ENCODE assay signal across 14 cellular contexts in genomic region chr16:4970010-4970409, GRCh38. TPM values are rescaled to one million over a fixed set of nuclear protein-coding genes. Genes with fewer than 3 reads are reported as not detected.
"Had no signal": no experiment of that assay in that cellular context is flagged by ENCODE, and none has a peak within 500 bp of the region (broad histone marks: within the 10 kb centered on the region; RNA-seq: fewer than 3 reads in every experiment).

No MANE protein-coding gene starts in this region.

- H3K36me3 ChIP-seq: esophagus squamous epithelium, left ventricle myocardium inferior had no signal

- H3K9me3 ChIP-seq: esophagus squamous epithelium, left ventricle myocardium inferior, testis had no signal

- H3K27me3 ChIP-seq: esophagus squamous epithelium, testis had no signal

- H3K9me3 Mint-ChIP-seq: activated naive CD8-positive, alpha-beta T cell treated with anti-CD3 and anti-CD28 coated beads for 36 hours had no signal

- DNase-seq: activated CD4-positive, alpha-beta T cell treated with anti-CD3 and anti-CD28 coated beads for 1 hour; activated CD4-positive, alpha-beta T cell treated with anti-CD3 and anti-CD28 coated beads, Interleukin-2, amount 50 U/mL, for 48 hours; activated gamma-delta T cell; activated naive CD8-positive, alpha-beta T cell treated with anti-CD3 and anti-CD28 coated beads for 36 hours; activated T-cell treated with anti-CD3 and anti-CD28 coated beads, Interleukin-2, amount 50 U/mL, for 48 hours; esophagus squamous epithelium; foreskin fibroblast; left ventricle myocardium inferior; right cardiac atrium; stimulated activated CD4-positive, alpha-beta T cell treated with anti-CD3 and anti-CD28 coated beads, Interleukin-2, amount 100 ng/mL, for 48 hours; stimulated activated naive CD4-positive, alpha-beta T cell treated with Interleukin-2 at 50 U/mL for 16 hours; SW 1271; testis had no signal

- H3K4me3 Mint-ChIP-seq: activated naive CD8-positive, alpha-beta T cell treated with anti-CD3 and anti-CD28 coated beads for 36 hours had no signal

- H3K36me3 Mint-ChIP-seq: activated naive CD8-positive, alpha-beta T cell treated with anti-CD3 and anti-CD28 coated beads for 36 hours had no signal

- H3K4me1 Mint-ChIP-seq: activated naive CD8-positive, alpha-beta T cell treated with anti-CD3 and anti-CD28 coated beads for 36 hours had no signal

- H3K27ac Mint-ChIP-seq: activated naive CD8-positive, alpha-beta T cell treated with anti-CD3 and anti-CD28 coated beads for 36 hours had no signal

- H3K4me3 ChIP-seq: esophagus squamous epithelium, left ventricle myocardium inferior, testis had no signal

- H3K27me3 Mint-ChIP-seq: activated naive CD8-positive, alpha-beta T cell treated with anti-CD3 and anti-CD28 coated beads for 36 hours had no signal

- H3K27ac ChIP-seq: esophagus squamous epithelium, left ventricle myocardium inferior, testis had no signal

- H3K4me1 ChIP-seq: esophagus squamous epithelium, testis had no signal

RNA-seq across cellular contexts. Expression of gene SEC14L5, which starts 11.9 kb away (rescaled TPM):
- total RNA-seq: ureter had no signal

RNA-seq across cellular contexts. Expression of gene PPL, which starts 33.1 kb away (rescaled TPM):
- total RNA-seq: activated naive CD8-positive, alpha-beta T cell treated with anti-CD3 and anti-CD28 coated beads for 36 hours had no signal
